17 cellular contexts compared by ENCODE assay signal in genomic region chr2:99697811-99698568, GRCh38.
DNase-seq lines count a peak whose midpoint lies in the region; ATAC-seq and TF ChIP-seq lines count a peak whose summit lies in the region.
"Had no signal": no experiment of that assay in that cellular context is flagged by ENCODE, and none has a peak within 500 bp of the region (broad histone marks: within the 10 kb centered on the region; RNA-seq: fewer than 3 reads in every experiment).

No MANE protein-coding gene starts in this region.

- no peak overlapping the region for H3K27ac ChIP-seq in SJCRH30

- TF ChIP-seq CTCF in LNCaP clone FGC (IDR thresholded peaks at IDR 0.05; ENCODE audit: control insufficient read depth, extremely low read depth, insufficient read depth), result no peak
- no peak for TF ChIP-seq CTCF in choroid plexus epithelial cell (conservative IDR thresholded peaks at IDR 0.05; ENCODE audit: low read depth, low read length)

- peak; percentile 83 for DNase-seq in AG08396 (ENCODE audit: low spot score)
- peak; percentile 92 for DNase-seq in LNCaP clone FGC (ENCODE audit: low read depth)
- peak; percentile 68 for DNase-seq in choroid plexus epithelial cell (ENCODE audit: low read depth)
- DNase-seq in kidney glomerular epithelial cell (lab: John Stamatoyannopoulos, UW), result peak; percentile 16
- DNase-seq in SJCRH30, result no peak
- DNase-seq in NCI-H1105 treated with DMSO at 0.1 percent for 48 hours (lab: John Stamatoyannopoulos, UW), result no peak
- DNase-seq: activated CD4-positive, alpha-beta T cell treated with anti-CD3 and anti-CD28 coated beads, Interleukin-2, amount 50 U/mL, for 4 hours; activated naive CD4-positive, alpha-beta T cell treated with anti-CD3 and anti-CD28 coated beads for 36 hours; BE2C; effector CD8-positive, alpha-beta T cell; GF-D8; Kasumi-1; NCI-H510A treated with DMSO at 0.1 percent for 48 hours; nephron progenitor cell; stimulated activated CD4-positive, alpha-beta T cell treated with anti-CD3 and anti-CD28 coated beads, Interleukin-1b, Interleukin-23, amount 100 ng/mL, for 48 hours had no signal

- H3K27me3 ChIP-seq in SJCRH30, result peaks cover 3% of the 10 kb centered on the region; the same call in 1 of the 2 replicates
- H3K27me3 ChIP-seq: BE2C had no signal

- no peak overlapping the region for H3K4me3 ChIP-seq in LNCaP clone FGC (ENCODE audit: low read depth, low read length)
- H3K4me3 ChIP-seq in choroid plexus epithelial cell (ENCODE audit: low read depth, low read length), result no peak overlapping the region
- no peak overlapping the region for H3K4me3 ChIP-seq in SJCRH30

- H3K4me1 ChIP-seq in SJCRH30, result no peaks in the 10 kb centered on the region
- H3K4me1 ChIP-seq: BE2C had no signal

- ATAC-seq in GM21717 (IDR thresholded peaks at IDR 0.05; ENCODE audit: unreplicated experiment) (no peak), HG02588 (IDR thresholded peaks at IDR 0.05; ENCODE audit: unreplicated experiment) (no peak)

- no peaks in the 10 kb centered on the region for H3K36me3 ChIP-seq in SJCRH30
- H3K36me3 ChIP-seq: BE2C had no signal

- H3K9me3 ChIP-seq in SJCRH30 (replicated peaks), result no peaks in the 10 kb centered on the region
- H3K9me3 ChIP-seq: BE2C had no signal

Comparison
In these comparisons a context has a peak if more than half of its experiments do, and no peak if none do; other contexts are left out.
1. DNase-seq: peak in AG08396 (single experiment), LNCaP clone FGC (single experiment), choroid plexus epithelial cell (single experiment) and kidney glomerular epithelial cell (single experiment); none in SJCRH30 (0 of 2) and NCI-H1105 treated with DMSO at 0.1 percent for 48 hours (single experiment).